8 cellular contexts compared by ENCODE assay signal in genomic region chr1:59146651-59147358, GRCh38.
A peak's percentile ranks its signal among the peaks of the same experiment; 100 is the strongest.
DNase-seq lines count a peak whose midpoint lies in the region; ATAC-seq and TF ChIP-seq lines count a peak whose summit lies in the region.

No MANE protein-coding gene starts in this region.

- peak overlapping the region; percentile 58 for H3K9ac ChIP-seq in BLaER1

- peak; percentile 48 for ATAC-seq in GM19467 (IDR thresholded peaks at IDR 0.05; ENCODE audit: unreplicated experiment)
- peak; percentile 39 for ATAC-seq in esophagus mucosa
- no peak for ATAC-seq in HG02938 (IDR thresholded peaks at IDR 0.05; ENCODE audit: unreplicated experiment)

- H3K27me3 ChIP-seq in BLaER1 (peaks cover 25% of the 10 kb centered on the region), muscle layer of duodenum (ENCODE audit: low read depth, low read length) (no peaks in the 10 kb centered on the region), stomach (no peaks in the 10 kb centered on the region)

- no peak for TF ChIP-seq POLR2A in stomach (IDR thresholded peaks at IDR 0.05)

- intact Hi-C loops in stomach (cut with DNase I; ENCODE audit: low total_unique reads) = no loop called here

- H3K27ac ChIP-seq in BLaER1 (no peak overlapping the region), muscle layer of duodenum (ENCODE audit: low read length) (peak overlapping the region; percentile 20), stomach (peak overlapping the region; percentile 35 to 81 (median 73))

- TF ChIP-seq CTCF in stomach (IDR thresholded peaks at IDR 0.05) = no peak

- peaks cover 29% of the 10 kb centered on the region for H3K4me1 ChIP-seq in BLaER1
- H3K4me1 ChIP-seq in muscle layer of duodenum (ENCODE audit: control insufficient read depth in 1 of 2, insufficient read depth in 2 of 2, low read length in 2 of 2) = peaks cover 4 to 9% of the 10 kb centered on the region in 2 donors
- H3K4me1 ChIP-seq in stomach = peaks cover 14 to 52% (median 39%) of the 10 kb centered on the region in 4 donors

- H3K4me2 ChIP-seq in BLaER1 = peak overlapping the region; percentile 88

- H3K4me3 ChIP-seq in BLaER1 (peak overlapping the region; percentile 64), muscle layer of duodenum (ENCODE audit: low read depth in 1 of 2, low read length in 2 of 2) (peak overlapping the region; percentile 52 to 64), stomach (peak overlapping the region; percentile 51 to 58 (median 54))

- no peaks in the 10 kb centered on the region for H3K36me3 ChIP-seq in BLaER1
- no peaks in the 10 kb centered on the region for H3K36me3 ChIP-seq in muscle layer of duodenum (ENCODE audit: control insufficient read depth in 1 of 2, insufficient read depth in 2 of 2, low read length in 2 of 2)
- H3K36me3 ChIP-seq in stomach = no peaks in the 10 kb centered on the region

- DNase-seq in HPDE6-E6E7 (ENCODE audit: extremely low spot score) (peak; percentile 32), stomach (peak; percentile 52)
- peak; percentile 56 for DNase-seq in activated CD8-positive, alpha-beta memory T cell treated with anti-CD3 and anti-CD28 coated beads, Interleukin-2, amount 50 U/mL, for 4 hours

- 2 to 6% (median 3%) methylated on average over 27 to 52 of the region's 52 CpGs for WGBS in stomach, 5 donors

- H3K9me3 ChIP-seq in BLaER1 = no peaks in the 10 kb centered on the region
- no peaks in the 10 kb centered on the region for H3K9me3 ChIP-seq in muscle layer of duodenum (ENCODE audit: control insufficient read depth in 1 of 2, low read length in 2 of 2)
- H3K9me3 ChIP-seq in stomach = no peaks in the 10 kb centered on the region

- no peak for TF ChIP-seq EP300 in stomach (IDR thresholded peaks at IDR 0.05)

- no peaks in the 10 kb centered on the region for H4K20me1 ChIP-seq in BLaER1
